12 cellular contexts compared by ENCODE assay signal in genomic region chr1:43316738-43317520, GRCh38. TPM values are rescaled to one million over a fixed set of nuclear protein-coding genes. Genes with fewer than 3 reads are reported as not detected.
DNase-seq lines count a peak whose midpoint lies in the region; ATAC-seq and TF ChIP-seq lines count a peak whose summit lies in the region.
"Had no signal": no experiment of that assay in that cellular context is flagged by ENCODE, and none has a peak within 500 bp of the region (broad histone marks: within the 10 kb centered on the region; RNA-seq: fewer than 3 reads in every experiment).

No MANE protein-coding gene starts in this region.

- no peaks in the 10 kb centered on the region for H3K23me2 ChIP-seq in H9 (ENCODE audit: insufficient read length, low read depth, low read length, poor library complexity, severe bottlenecking)

- in situ Hi-C loops in brain microvascular endothelial cell (cut with HindIII; ENCODE audit: low pct_ligation_motif_present, low sequenced_read_pairs): no loop called here

- H3K79me1 ChIP-seq in H9 (ENCODE audit: insufficient read depth, low read depth, low read length, poor library complexity, severe bottlenecking): no peaks in the 10 kb centered on the region

- H4K91ac ChIP-seq in H9 (ENCODE audit: insufficient read length, low read depth, low read length): no peak overlapping the region

- H3K36me3 Mint-ChIP-seq in H9 (ENCODE audit: insufficient read depth in 1 of 3, low read depth in 3 of 3) (no peaks in the 10 kb centered on the region), nephron progenitor cell (ENCODE audit: low read depth) (no peaks in the 10 kb centered on the region)
- H3K36me3 Mint-ChIP-seq: activated CD8-positive, alpha-beta memory T cell treated with anti-CD3 and anti-CD28 coated beads, Interleukin-2, amount 10 ng/mL, durations not matched to agents 7 days and 5 days had no signal

- no peak overlapping the region for H2BK15ac ChIP-seq in H9 (ENCODE audit: low read depth, low read length)

- H3K9me3 ChIP-seq in H9 (ENCODE audit: control insufficient read depth, low read depth, low read length): no peaks in the 10 kb centered on the region

- peak overlapping the region; percentile 46; the same call in 1 of the 2 replicates for H3K14ac ChIP-seq in H9 (ENCODE audit: insufficient read depth, low read length)

- H2BK5ac ChIP-seq in H9 (ENCODE audit: insufficient read length, low read length): no peak overlapping the region

- H3T11ph ChIP-seq in H9 (ENCODE audit: low read length): no peak overlapping the region

- no peak overlapping the region; a peak in 2 of 7 replicates for H3K27ac Mint-ChIP-seq in H9
- peak overlapping the region; percentile 58 for H3K27ac Mint-ChIP-seq in nephron progenitor cell
- H3K27ac Mint-ChIP-seq: activated CD8-positive, alpha-beta memory T cell treated with anti-CD3 and anti-CD28 coated beads, Interleukin-2, amount 10 ng/mL, durations not matched to agents 7 days and 5 days had no signal

- H2BK20ac ChIP-seq in H9 (ENCODE audit: low read depth, low read length, poor library complexity, severe bottlenecking): no peak overlapping the region

- H3K27me3 Mint-ChIP-seq in H9 (ENCODE audit: low read depth): no peaks in the 10 kb centered on the region; the same call in none of the 2 replicates
- H3K27me3 Mint-ChIP-seq in nephron progenitor cell (ENCODE audit: low read depth, poor library complexity): peaks cover 9% of the 10 kb centered on the region
- H3K27me3 Mint-ChIP-seq: activated CD8-positive, alpha-beta memory T cell treated with anti-CD3 and anti-CD28 coated beads, Interleukin-2, amount 10 ng/mL, durations not matched to agents 7 days and 5 days; stimulated activated naive CD8-positive, alpha-beta T cell treated with anti-CD3 and anti-CD28 coated beads, Interleukin-15, amount 100 ng/mL, for 72 hours had no signal

- H3K56ac ChIP-seq in H9 (ENCODE audit: insufficient read length, low read depth, low read length): no peak overlapping the region

- no CpG with 5 or more reads among the region's 16 CpGs for WGBS in H9 (ENCODE audit: extremely low coverage, insufficient read length, low lambda C conversion rate)

- TF ChIP-seq CTCF in H9 (conservative IDR thresholded peaks at IDR 0.05): peak; percentile 46
- TF ChIP-seq CTCF in brain microvascular endothelial cell (IDR thresholded peaks at IDR 0.05; ENCODE audit: low read depth, low read length, missing control alignments): peak; percentile 46
- no peak for TF ChIP-seq CTCF in nephron progenitor cell (IDR thresholded peaks at IDR 0.05)

- no peak for ATAC-seq in GM18870 (IDR thresholded peaks at IDR 0.05; ENCODE audit: unreplicated experiment)
- ATAC-seq: activated CD8-positive, alpha-beta memory T cell treated with anti-CD3 and anti-CD28 coated beads, Interleukin-2, amount 10 ng/mL, durations not matched to agents 7 days and 5 days; stimulated activated naive CD8-positive, alpha-beta T cell treated with anti-CD3 and anti-CD28 coated beads, Interleukin-15, amount 100 ng/mL, for 72 hours had no signal

- no peak overlapping the region for H3K23ac ChIP-seq in H9 (ENCODE audit: insufficient read length, low read depth, low read length)

- H3K27me3 ChIP-seq in H9 (ENCODE audit: insufficient read depth, low read length) (no peaks in the 10 kb centered on the region), brain microvascular endothelial cell (replicated peaks) (no peaks in the 10 kb centered on the region)
- H3K27me3 ChIP-seq: hepatocyte had no signal

- H4K8ac ChIP-seq in H9 (replicated peaks; ENCODE audit: insufficient read length, low read depth, low read length): no peak overlapping the region

- H3K4me3 Mint-ChIP-seq in H9: no peak overlapping the region
- no peak overlapping the region for H3K4me3 Mint-ChIP-seq in nephron progenitor cell
- H3K4me3 Mint-ChIP-seq: activated CD8-positive, alpha-beta memory T cell treated with anti-CD3 and anti-CD28 coated beads, Interleukin-2, amount 10 ng/mL, durations not matched to agents 7 days and 5 days; stimulated activated naive CD8-positive, alpha-beta T cell treated with anti-CD3 and anti-CD28 coated beads, Interleukin-15, amount 100 ng/mL, for 72 hours had no signal

- H3K4me1 ChIP-seq in H9 (ENCODE audit: insufficient read depth, low read length): no peaks in the 10 kb centered on the region

- DNase-seq in H9 (no peak), brain microvascular endothelial cell (no peak), nephron progenitor cell (no peak), pons (ENCODE audit: low spot score) (no peak), DMS79 (lab: John Stamatoyannopoulos, UW) (no peak)
- DNase-seq: activated CD8-positive, alpha-beta memory T cell treated with anti-CD3 and anti-CD28 coated beads, Interleukin-2, amount 10 ng/mL, durations not matched to agents 7 days and 5 days; effector CD4-positive, alpha-beta T cell; NCI-H446 treated with DMSO at 0.1 percent for 48 hours; RPMI8226; stimulated activated naive CD8-positive, alpha-beta T cell treated with anti-CD3 and anti-CD28 coated beads, Interleukin-15, amount 100 ng/mL, for 72 hours had no signal

- H3K4me2 ChIP-seq in H9 (ENCODE audit: insufficient read depth, insufficient read length, low read length): no peak overlapping the region
- H3K4me2 ChIP-seq: hepatocyte had no signal

- no peak overlapping the region for H3K9ac ChIP-seq in H9 (ENCODE audit: extremely low read depth, insufficient read length, low read length)

- no peak overlapping the region for H3K4me3 ChIP-seq in brain microvascular endothelial cell (ENCODE audit: low read depth, low read length)
- H3K4me3 ChIP-seq: hepatocyte had no signal

- no peaks in the 10 kb centered on the region for H3K9me3 Mint-ChIP-seq in H9
- H3K9me3 Mint-ChIP-seq in nephron progenitor cell: no peaks in the 10 kb centered on the region
- H3K9me3 Mint-ChIP-seq: stimulated activated naive CD8-positive, alpha-beta T cell treated with anti-CD3 and anti-CD28 coated beads, Interleukin-15, amount 100 ng/mL, for 72 hours had no signal

- no peak overlapping the region for H4K5ac ChIP-seq in H9 (ENCODE audit: insufficient read length, low read depth, low read length)

- no peak overlapping the region for H3K27ac ChIP-seq in H9 (ENCODE audit: insufficient read length, low read depth, low read length)
- no peak overlapping the region for H3K27ac ChIP-seq in brain microvascular endothelial cell
- H3K27ac ChIP-seq: hepatocyte had no signal

- no peak overlapping the region for H2AK5ac ChIP-seq in H9 (ENCODE audit: insufficient read length, low read length)

- H3K79me2 ChIP-seq in H9 (ENCODE audit: insufficient read depth, low read length): no peaks in the 10 kb centered on the region
- H3K79me2 ChIP-seq: hepatocyte had no signal

- no peak overlapping the region for H2AFZ ChIP-seq in H9 (ENCODE audit: low read length)
- H2AFZ ChIP-seq: hepatocyte had no signal

- H2BK12ac ChIP-seq in H9 (ENCODE audit: insufficient read length, low read depth, low read length): no peak overlapping the region

- no peaks in the 10 kb centered on the region for H3K36me3 ChIP-seq in brain microvascular endothelial cell (replicated peaks)

- H4K20me1 ChIP-seq in H9 (ENCODE audit: control insufficient read depth, insufficient read depth, insufficient read length): no peaks in the 10 kb centered on the region

- no peak overlapping the region for H3K18ac ChIP-seq in H9 (ENCODE audit: insufficient read length, low read depth, low read length)

- peaks cover 7 to 11% of the 10 kb centered on the region in 2 experiments for H3K4me1 Mint-ChIP-seq in H9
- peaks cover 33% of the 10 kb centered on the region for H3K4me1 Mint-ChIP-seq in nephron progenitor cell
- H3K4me1 Mint-ChIP-seq: activated CD8-positive, alpha-beta memory T cell treated with anti-CD3 and anti-CD28 coated beads, Interleukin-2, amount 10 ng/mL, durations not matched to agents 7 days and 5 days had no signal

- H2BK120ac ChIP-seq in H9 (ENCODE audit: low read depth, low read length, poor library complexity, severe bottlenecking): no peak overlapping the region

- H3K4ac ChIP-seq in H9 (ENCODE audit: low read depth, low read length): no peak overlapping the region

RNA-seq across cellular contexts. Expression of gene TIE1, which starts 16.1 kb away (rescaled TPM):
- 0.64 and 1.2 TPM in 2 replicates for total RNA-seq in H9 (2021)

RNA-seq across cellular contexts. Expression of gene MPL, which starts 20.7 kb away (rescaled TPM):
- 0.35 TPM in 1 of 2 replicates, not detected in the other for total RNA-seq in H9 (2021)
- total RNA-seq: activated CD8-positive, alpha-beta memory T cell treated with anti-CD3 and anti-CD28 coated beads, Interleukin-2, amount 10 ng/mL, durations not matched to agents 7 days and 5 days; hepatocyte had no signal

RNA-seq across cellular contexts. Expression of gene C1orf210, which starts 31.5 kb away (rescaled TPM):
- total RNA-seq in H9 (2021): 5.9 and 6.3 TPM in 2 replicates
- total RNA-seq: activated CD8-positive, alpha-beta memory T cell treated with anti-CD3 and anti-CD28 coated beads, Interleukin-2, amount 10 ng/mL, durations not matched to agents 7 days and 5 days had no signal

RNA-seq across cellular contexts. Expression of gene CDC20, which starts 41.9 kb away (rescaled TPM):
- total RNA-seq in H9 (2021): 246 and 251 TPM in 2 replicates

RNA-seq across cellular contexts. Expression of gene TMEM125, which starts 47.1 kb away (rescaled TPM):
- total RNA-seq in H9 (2021): 19.1 and 19.6 TPM in 2 replicates
- total RNA-seq: activated CD8-positive, alpha-beta memory T cell treated with anti-CD3 and anti-CD28 coated beads, Interleukin-2, amount 10 ng/mL, durations not matched to agents 7 days and 5 days had no signal
